ENCODE assay signal across 17 cellular contexts in genomic region chr7:24255139-24255538, GRCh38. TPM values are rescaled to one million over a fixed set of nuclear protein-coding genes. Genes with fewer than 3 reads are reported as not detected.
DNase-seq lines count a peak whose midpoint lies in the region; ATAC-seq and TF ChIP-seq lines count a peak whose summit lies in the region.
"Had no signal": no experiment of that assay in that cellular context is flagged by ENCODE, and none has a peak within 500 bp of the region (broad histone marks: within the 10 kb centered on the region; RNA-seq: fewer than 3 reads in every experiment).

No MANE protein-coding gene starts in this region.

- H3K4me3 Mint-ChIP-seq in CD4-positive, CD25-positive, alpha-beta regulatory T cell = no peak overlapping the region
- H3K4me3 Mint-ChIP-seq in activated naive CD8-positive, alpha-beta T cell treated with anti-CD3 and anti-CD28 coated beads, Interleukin-2, amount 10 ng/mL, durations not matched to agents 7 days and 5 days = peak overlapping the region; percentile 8

- no peaks in the 10 kb centered on the region for H4K20me1 ChIP-seq in DOHH2 (ENCODE audit: control insufficient read depth, insufficient read depth, low read depth, low read length)

- no peaks in the 10 kb centered on the region for H3K79me2 ChIP-seq in DOHH2 (ENCODE audit: control insufficient read depth, low read length)

- H3K4me2 ChIP-seq in DOHH2 (ENCODE audit: low read length) = peak overlapping the region; percentile 1

- no peak for TF ChIP-seq CTCF in DOHH2 (IDR thresholded peaks at IDR 0.05; ENCODE audit: low read depth, low read length, poor library complexity, severe bottlenecking)
- no peak for TF ChIP-seq CTCF in NB4 (IDR thresholded peaks at IDR 0.05; ENCODE audit: low read depth, low read length)

- no peak for TF ChIP-seq POLR2A in NB4 (IDR thresholded peaks at IDR 0.05; ENCODE audit: extremely low read depth, insufficient read length)

- peaks cover 20% of the 10 kb centered on the region for H3K27me3 Mint-ChIP-seq in CD4-positive, CD25-positive, alpha-beta regulatory T cell
- peaks cover 15% of the 10 kb centered on the region for H3K27me3 Mint-ChIP-seq in activated naive CD8-positive, alpha-beta T cell treated with anti-CD3 and anti-CD28 coated beads, Interleukin-2, amount 10 ng/mL, durations not matched to agents 7 days and 5 days

- peak in 1 of 2 donors; percentile 28 for ATAC-seq in CD4-positive, CD25-positive, alpha-beta regulatory T cell (ENCODE audit: low read depth in 2 of 2)
- ATAC-seq in activated naive CD8-positive, alpha-beta T cell treated with anti-CD3 and anti-CD28 coated beads, Interleukin-2, amount 10 ng/mL, durations not matched to agents 7 days and 5 days (ENCODE audit: low read depth) = peak; percentile 60
- no peak for ATAC-seq in HG02642 (IDR thresholded peaks at IDR 0.05; ENCODE audit: poor library complexity, unreplicated experiment)
- ATAC-seq in activated CD4-positive, CD25-positive, alpha-beta regulatory T cell treated with anti-CD3 and anti-CD28 coated beads, Interleukin-2, amount 50 U/mL, for 24 hours = no peak

- H3K9me3 ChIP-seq in CD4-positive, CD25-positive, alpha-beta regulatory T cell (ENCODE audit: control insufficient read depth in 2 of 2, low read length in 2 of 2) = peaks cover 0 to 2% of the 10 kb centered on the region in 2 experiments
- H3K9me3 ChIP-seq in DOHH2 (ENCODE audit: control insufficient read depth, insufficient read depth, low read length) = 0 out of 2 replicates have a peak, but pooled peaks cover 6% of the 10 kb centered on the region

- peaks cover 5% of the 10 kb centered on the region for H3K4me1 ChIP-seq in CD4-positive, CD25-positive, alpha-beta regulatory T cell (ENCODE audit: control insufficient read depth, insufficient read depth, low read length, poor library complexity, severe bottlenecking)
- H3K4me1 ChIP-seq in DOHH2 (ENCODE audit: control insufficient read depth, low read length) = peaks cover 15% of the 10 kb centered on the region
- H3K4me1 ChIP-seq: tibial artery had no signal

- H3K27me3 ChIP-seq in CD4-positive, CD25-positive, alpha-beta regulatory T cell (ENCODE audit: control insufficient read depth, insufficient read depth, low read length) = peaks cover 2% of the 10 kb centered on the region
- H3K27me3 ChIP-seq in DOHH2 (ENCODE audit: control insufficient read depth, low read length) = peaks cover 5% of the 10 kb centered on the region; the same call in 1 of the 2 replicates
- H3K27me3 ChIP-seq: tibial artery had no signal

- no peak overlapping the region for H3K27ac Mint-ChIP-seq in CD4-positive, CD25-positive, alpha-beta regulatory T cell
- no peak overlapping the region for H3K27ac Mint-ChIP-seq in activated naive CD8-positive, alpha-beta T cell treated with anti-CD3 and anti-CD28 coated beads, Interleukin-2, amount 10 ng/mL, durations not matched to agents 7 days and 5 days

- peaks cover 0 to 16% (median 7%) of the 10 kb centered on the region in 7 donors for H3K9me3 Mint-ChIP-seq in CD4-positive, CD25-positive, alpha-beta regulatory T cell
- peaks cover 16% of the 10 kb centered on the region for H3K9me3 Mint-ChIP-seq in activated naive CD8-positive, alpha-beta T cell treated with anti-CD3 and anti-CD28 coated beads, Interleukin-2, amount 10 ng/mL, durations not matched to agents 7 days and 5 days

- POLR2A ChIA-PET in activated naive CD8-positive, alpha-beta T cell treated with anti-CD3 and anti-CD28 coated beads, Interleukin-2, amount 10 ng/mL, durations not matched to agents 7 days and 5 days (lab: Charles Lee) = interaction anchor here (0.9 kb wide), 1 partner anchor 27 kb away, joined by 3 read pairs; no protein-coding TSS in a partner anchor

- peak in 2 of 3 donors; percentile 8 to 34 for DNase-seq in CD4-positive, CD25-positive, alpha-beta regulatory T cell
- peak; percentile 31 for DNase-seq in NB4 (ENCODE audit: low read depth)
- DNase-seq in activated naive CD8-positive, alpha-beta T cell treated with anti-CD3 and anti-CD28 coated beads, Interleukin-2, amount 10 ng/mL, durations not matched to agents 7 days and 5 days = no peak
- DNase-seq in glomerular visceral epithelial cell (ENCODE audit: extremely low spot score) = no peak
- DNase-seq: activated CD4-positive, CD25-positive, alpha-beta regulatory T cell treated with anti-CD3 and anti-CD28 coated beads, Interleukin-2, amount 50 U/mL, for 72 hours; activated CD8-positive, alpha-beta memory T cell treated with anti-CD3 and anti-CD28 coated beads, Interleukin-2, amount 50 U/mL, for 4 hours; NCI-H146; NCI-H510A; SW 1271; tibial artery had no signal

- no peaks in the 10 kb centered on the region for H3K36me3 Mint-ChIP-seq in CD4-positive, CD25-positive, alpha-beta regulatory T cell
- peaks cover 10% of the 10 kb centered on the region for H3K36me3 Mint-ChIP-seq in activated naive CD8-positive, alpha-beta T cell treated with anti-CD3 and anti-CD28 coated beads, Interleukin-2, amount 10 ng/mL, durations not matched to agents 7 days and 5 days

- peaks cover 0 to 16% (median 5%) of the 10 kb centered on the region in 4 donors for H3K4me1 Mint-ChIP-seq in CD4-positive, CD25-positive, alpha-beta regulatory T cell
- peaks cover 17% of the 10 kb centered on the region for H3K4me1 Mint-ChIP-seq in activated naive CD8-positive, alpha-beta T cell treated with anti-CD3 and anti-CD28 coated beads, Interleukin-2, amount 10 ng/mL, durations not matched to agents 7 days and 5 days

- no peaks in the 10 kb centered on the region for H3K9me2 ChIP-seq in DOHH2 (replicated peaks; ENCODE audit: control insufficient read depth, low read length)

- no peaks in the 10 kb centered on the region for H3F3A ChIP-seq in DOHH2 (ENCODE audit: control insufficient read depth, insufficient read depth)

- H3K4me3 ChIP-seq in CD4-positive, CD25-positive, alpha-beta regulatory T cell (ENCODE audit: low read depth, low read length) = no peak overlapping the region
- no peak overlapping the region for H3K4me3 ChIP-seq in DOHH2 (ENCODE audit: low read length)
- H3K4me3 ChIP-seq in NB4 (ENCODE audit: low read depth, low read length) = no peak overlapping the region
- H3K4me3 ChIP-seq: tibial artery had no signal

- H3K27ac ChIP-seq in CD4-positive, CD25-positive, alpha-beta regulatory T cell (ENCODE audit: insufficient read depth, low read length, poor library complexity, severe bottlenecking) = no peak overlapping the region
- no peak overlapping the region for H3K27ac ChIP-seq in DOHH2 (ENCODE audit: low read depth, low read length)
- H3K27ac ChIP-seq: tibial artery had no signal

- H3K36me3 ChIP-seq in CD4-positive, CD25-positive, alpha-beta regulatory T cell (ENCODE audit: control insufficient read depth, insufficient read depth, low read length) = no peaks in the 10 kb centered on the region
- no peaks in the 10 kb centered on the region for H3K36me3 ChIP-seq in DOHH2 (ENCODE audit: control insufficient read depth, low read length)
- H3K36me3 ChIP-seq: tibial artery had no signal

RNA-seq across cellular contexts. Expression of gene NPY, which starts 28.9 kb away (rescaled TPM):
- total RNA-seq in CD4-positive, CD25-positive, alpha-beta regulatory T cell = not detected
- polyA plus RNA-seq in CD4-positive, CD25-positive, alpha-beta regulatory T cell = not detected
- total RNA-seq in activated naive CD8-positive, alpha-beta T cell treated with anti-CD3 and anti-CD28 coated beads, Interleukin-2, amount 10 ng/mL, durations not matched to agents 7 days and 5 days = not detected
- total RNA-seq: bronchial epithelial cell, glomerular endothelial cell, MCF 10A, pulmonary artery endothelial cell had no signal

Comparison
In these comparisons a context has a peak if more than half of its experiments do, and no peak if none do; other contexts are left out.
1. DNase-seq: peak in CD4-positive, CD25-positive, alpha-beta regulatory T cell (2 of 3) and NB4 (single experiment); none in activated naive CD8-positive, alpha-beta T cell treated with anti-CD3 and anti-CD28 coated beads, Interleukin-2, amount 10 ng/mL, durations not matched to agents 7 days and 5 days (single experiment) and glomerular visceral epithelial cell (single experiment).